Comparison of ENCODE assay signal across 23 cellular contexts in the genomic region with DNA sequence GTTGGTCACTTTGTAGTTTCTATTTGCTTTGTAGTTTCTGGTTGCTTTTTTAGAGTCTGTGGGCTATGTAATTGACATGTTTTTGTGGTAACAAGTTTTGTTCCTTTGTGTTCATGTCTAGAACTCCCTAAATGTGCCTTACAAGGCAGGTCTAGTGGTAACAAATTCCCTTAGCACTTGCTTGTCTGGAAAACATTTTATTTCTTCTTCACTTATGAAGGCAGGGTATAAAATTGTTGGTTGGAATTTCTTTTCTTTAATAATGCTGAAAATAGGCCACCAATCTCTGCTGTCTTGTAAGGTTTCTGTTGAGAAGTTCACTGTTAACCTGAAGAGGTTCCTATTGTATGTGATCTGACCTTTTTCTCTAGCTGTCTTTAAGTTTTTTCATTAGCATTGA.
"Had no signal": no experiment of that assay in that cellular context is flagged by ENCODE, and none has a peak within 500 bp of the region (broad histone marks: within the 10 kb centered on the region; RNA-seq: fewer than 3 reads in every experiment).

No MANE protein-coding gene starts in this region.

- H3K9me3 ChIP-seq: colonic mucosa, gastrocnemius medialis had no signal

- H3K27ac ChIP-seq: colonic mucosa, coronary artery, dorsolateral prefrontal cortex, epithelial cell of prostate, esophagus muscularis mucosa, esophagus squamous epithelium, foreskin keratinocyte, gastrocnemius medialis, gastroesophageal sphincter, heart left ventricle, heart right ventricle had no signal

- DNase-seq: colonic mucosa; cortex of kidney; dermis blood vessel endothelial cell; dorsolateral prefrontal cortex; effector CD4-positive, alpha-beta T cell; effector CD8-positive, alpha-beta T cell; effector memory CD4-positive, alpha-beta T cell; effector memory CD8-positive, alpha-beta T cell; endodermal cell; erythroblast; esophagus squamous epithelium; foreskin fibroblast; foreskin keratinocyte; foreskin melanocyte; gastrocnemius medialis; glutamatergic neuron; head of caudate nucleus; heart left ventricle; heart right ventricle had no signal

- H3K4me1 ChIP-seq: colonic mucosa, esophagus muscularis mucosa, esophagus squamous epithelium, foreskin keratinocyte, gastrocnemius medialis, gastroesophageal sphincter, heart left ventricle, heart right ventricle had no signal

- H3K4me3 ChIP-seq: colonic mucosa, coronary artery, dorsolateral prefrontal cortex, esophagus muscularis mucosa, esophagus squamous epithelium, gastrocnemius medialis, gastroesophageal sphincter, heart left ventricle, heart right ventricle had no signal

- H3K36me3 ChIP-seq: colonic mucosa, esophagus muscularis mucosa, esophagus squamous epithelium, gastrocnemius medialis, gastroesophageal sphincter, heart left ventricle, heart right ventricle had no signal
